In the genomic region with DNA sequence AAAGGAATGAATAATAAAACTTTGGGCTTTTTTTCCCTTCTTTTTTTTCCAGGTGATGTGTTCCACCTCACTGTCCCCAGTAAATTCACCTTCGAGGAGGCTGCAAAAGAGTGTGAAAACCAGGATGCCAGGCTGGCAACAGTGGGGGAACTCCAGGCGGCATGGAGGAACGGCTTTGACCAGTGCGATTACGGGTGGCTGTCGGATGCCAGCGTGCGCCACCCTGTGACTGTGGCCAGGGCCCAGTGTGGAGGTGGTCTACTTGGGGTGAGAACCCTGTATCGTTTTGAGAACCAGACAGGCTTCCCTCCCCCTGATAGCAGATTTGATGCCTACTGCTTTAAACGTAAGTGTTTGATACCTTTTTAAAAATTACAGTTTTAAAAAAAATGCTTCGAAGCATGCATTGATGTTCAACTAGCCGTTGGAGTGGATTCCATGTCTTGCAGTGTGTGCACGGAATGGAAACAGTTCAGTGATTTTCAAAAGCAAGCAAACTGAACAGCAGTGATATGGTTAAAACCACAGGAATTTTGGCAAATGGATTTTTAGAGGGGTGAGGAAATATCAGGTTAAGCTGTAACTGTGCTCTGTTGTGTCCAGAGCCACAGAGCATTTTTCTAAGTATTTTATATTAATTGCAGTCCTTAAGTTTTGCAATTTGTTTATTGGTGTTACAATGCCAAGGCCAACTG, we compare ENCODE assay signal across 25 cellular contexts. TPM values are rescaled to one million over a fixed set of nuclear protein-coding genes. Genes with fewer than 3 reads are reported as not detected.
DNase-seq lines count a peak whose midpoint lies in the region; ATAC-seq and TF ChIP-seq lines count a peak whose summit lies in the region.
"Had no signal": no experiment of that assay in that cellular context is flagged by ENCODE, and none has a peak within 500 bp of the region (broad histone marks: within the 10 kb centered on the region; RNA-seq: fewer than 3 reads in every experiment).

No MANE protein-coding gene starts in this region.

- BruUV-seq in mammary epithelial cell (replicated peaks; lab: Mats Ljungman, UMichigan) = no TSS peak

- H3F3A ChIP-seq in smooth muscle cell (ENCODE audit: low read depth) = peaks cover 70% of the 10 kb centered on the region

- H3K27ac ChIP-seq in breast epithelium (peak overlapping the region; percentile 20 to 21), mammary epithelial cell (ENCODE audit: insufficient read depth, low read depth, low read length) (no peak overlapping the region), smooth muscle cell (ENCODE audit: low read depth) (peak overlapping the region; percentile 72)
- H3K27ac ChIP-seq: dorsolateral prefrontal cortex, neural progenitor cell, prostate gland, upper lobe of left lung had no signal

- no peaks in the 10 kb centered on the region for H3K9me3 ChIP-seq in breast epithelium
- H3K9me3 ChIP-seq in mammary epithelial cell (replicated peaks; ENCODE audit: insufficient read depth, low read length) = no peaks in the 10 kb centered on the region
- no peaks in the 10 kb centered on the region for H3K9me3 ChIP-seq in smooth muscle cell (replicated peaks; ENCODE audit: low read depth)
- H3K9me3 ChIP-seq: BE2C, prostate gland, upper lobe of left lung had no signal

- no peak for TF ChIP-seq POLR2A in breast epithelium (IDR thresholded peaks at IDR 0.05)

- H3K4me1 ChIP-seq in breast epithelium (no peaks in the 10 kb centered on the region), mammary epithelial cell (ENCODE audit: insufficient read depth, low read length) (peaks cover 10% of the 10 kb centered on the region), smooth muscle cell (ENCODE audit: low read depth) (peaks cover 9% of the 10 kb centered on the region)
- H3K4me1 ChIP-seq: prostate gland had no signal

- intact Hi-C loops in breast epithelium (cut with DNase I; ENCODE audit: low total_unique reads) = no loop called here
- intact Hi-C loops in mammary epithelial cell (cut with micrococcal nuclease) = no loop called here
- intact Hi-C loops in activated CD4-positive, alpha-beta T cell treated with anti-CD3 and anti-CD28 coated beads for 36 hours (cut with DNase I, micrococcal nuclease) = no loop called here

- H3K27me3 Mint-ChIP-seq in activated CD4-positive, alpha-beta T cell treated with anti-CD3 and anti-CD28 coated beads for 36 hours = peaks cover 3% of the 10 kb centered on the region

- TF ChIP-seq CTCF in breast epithelium (IDR thresholded peaks at IDR 0.05) (no peak), mammary epithelial cell (conservative IDR thresholded peaks at IDR 0.05 in 1 of 2, IDR thresholded peaks at IDR 0.05 in 1 of 2; ENCODE audit: extremely low read depth in 1 of 2, insufficient read depth in 1 of 2, low read depth in 1 of 2, low read length in 2 of 2) (no peak), smooth muscle cell (IDR thresholded peaks at IDR 0.05; ENCODE audit: borderline replicate concordance, insufficient read depth, poor library complexity, severe bottlenecking) (no peak)

- H2AFZ ChIP-seq in mammary epithelial cell (ENCODE audit: low read depth, low read length) (no peak overlapping the region), smooth muscle cell (ENCODE audit: low read depth) (no peak overlapping the region)
- H2AFZ ChIP-seq: neural progenitor cell had no signal

- 95% methylated on average over 10 of the region's 13 CpGs for WGBS in mammary epithelial cell (ENCODE audit: low coverage, missing lambda C conversion rate)
- WGBS in smooth muscle cell (ENCODE audit: low lambda C conversion rate) = 93% methylated on average over 13 of the region's 13 CpGs

- no peak for DNase-seq in breast epithelium (ENCODE audit: low spot score in 2 of 2)
- DNase-seq in mammary epithelial cell = no peak
- peak; percentile 83 for DNase-seq in astrocyte of the hippocampus (ENCODE audit: low read depth, low spot score)
- DNase-seq in iris pigment epithelial cell (ENCODE audit: low read depth) = peak; percentile 65
- no peak for DNase-seq in smooth muscle cell (lab: John Stamatoyannopoulos, UW; ENCODE audit: unreplicated experiment)
- no peak for DNase-seq in stimulated activated CD4-positive, alpha-beta T cell treated with anti-CD3 and anti-CD28 coated beads, Interleukin-2, amount 100 ng/mL, for 48 hours
- DNase-seq in stimulated activated naive CD4-positive, alpha-beta T cell treated with Interleukin-2 at 50 U/mL for 16 hours (lab: John Stamatoyannopoulos, UW) = no peak
- DNase-seq in activated CD4-positive, alpha-beta T cell treated with anti-CD3 and anti-CD28 coated beads for 36 hours = no peak
- DNase-seq: 8988T; activated CD4-positive, alpha-beta T cell treated with anti-CD3 and anti-CD28 coated beads, Interleukin-2, amount 10 ng/mL, durations not matched to agents 24 days and 14 days; activated naive CD4-positive, alpha-beta T cell treated with Interleukin-2 at 50 U/mL for 16 hours; activated T-cell treated with anti-CD3 and anti-CD28 coated beads, Interleukin-2, amount 50 U/mL, for 72 hours; amniotic stem cell; BE2C; caudate nucleus; dorsolateral prefrontal cortex; foreskin fibroblast; GF-D8; Kasumi-1; NCI-H187; RPMI8226 had no signal

- H4K20me1 ChIP-seq in mammary epithelial cell (ENCODE audit: insufficient read depth, low read length) (no peaks in the 10 kb centered on the region), smooth muscle cell (ENCODE audit: low read depth) (peaks cover 100% of the 10 kb centered on the region)

- H3K9ac ChIP-seq in mammary epithelial cell (ENCODE audit: insufficient read depth, low read length) (no peak overlapping the region), smooth muscle cell (ENCODE audit: low read depth) (no peak overlapping the region)
- H3K9ac ChIP-seq: neural progenitor cell had no signal

- in situ Hi-C loops in mammary epithelial cell (cut with MboI; ENCODE audit: low sequenced_read_pairs in 2 of 2) = no loop called here

- H3K27ac Mint-ChIP-seq in activated CD4-positive, alpha-beta T cell treated with anti-CD3 and anti-CD28 coated beads for 36 hours = no peak overlapping the region
- H3K27ac Mint-ChIP-seq: activated CD4-positive, alpha-beta T cell treated with anti-CD3 and anti-CD28 coated beads, Interleukin-2, amount 10 ng/mL, durations not matched to agents 24 days and 14 days; activated T-cell treated with anti-CD3 and anti-CD28 coated beads, Interleukin-2, amount 50 U/mL, for 72 hours; neural progenitor cell had no signal

- no peaks in the 10 kb centered on the region for H3K4me1 Mint-ChIP-seq in activated CD4-positive, alpha-beta T cell treated with anti-CD3 and anti-CD28 coated beads for 36 hours

- H3K36me3 Mint-ChIP-seq in activated CD4-positive, alpha-beta T cell treated with anti-CD3 and anti-CD28 coated beads for 36 hours (ENCODE audit: low read depth) = no peaks in the 10 kb centered on the region

- CTCF ChIA-PET in mammary epithelial cell (lab: Charles Lee; ENCODE audit: low non-redundant PET) = no interaction called here
- CTCF ChIA-PET in activated CD4-positive, alpha-beta T cell treated with anti-CD3 and anti-CD28 coated beads for 36 hours (lab: Charles Lee) = no interaction called here

- H3K4me2 ChIP-seq in mammary epithelial cell (ENCODE audit: insufficient read depth, low read depth, low read length) (no peak overlapping the region), smooth muscle cell (no peak overlapping the region)
- H3K4me2 ChIP-seq: neural progenitor cell had no signal

- H3K9me3 Mint-ChIP-seq in activated CD4-positive, alpha-beta T cell treated with anti-CD3 and anti-CD28 coated beads for 36 hours (ENCODE audit: low read depth) = no peaks in the 10 kb centered on the region
- H3K9me3 Mint-ChIP-seq: activated CD4-positive, alpha-beta T cell treated with anti-CD3 and anti-CD28 coated beads, Interleukin-2, amount 10 ng/mL, durations not matched to agents 24 days and 14 days; activated T-cell treated with anti-CD3 and anti-CD28 coated beads, Interleukin-2, amount 50 U/mL, for 72 hours; neural progenitor cell had no signal

- dilution Hi-C loops in mammary epithelial cell (cut with HindIII; ENCODE audit: low sequenced_read_pairs) = no loop called here

- POLR2A ChIA-PET in activated CD4-positive, alpha-beta T cell treated with anti-CD3 and anti-CD28 coated beads for 36 hours (lab: Charles Lee) = no interaction called here

- H3K36me3 ChIP-seq in breast epithelium (no peaks in the 10 kb centered on the region), mammary epithelial cell (ENCODE audit: insufficient read depth, low read length) (no peaks in the 10 kb centered on the region), smooth muscle cell (ENCODE audit: low read depth) (peaks cover 29% of the 10 kb centered on the region)
- H3K36me3 ChIP-seq: BE2C, prostate gland, upper lobe of left lung had no signal

- H3K79me2 ChIP-seq in mammary epithelial cell (ENCODE audit: insufficient read depth, low read length) (no peaks in the 10 kb centered on the region), smooth muscle cell (ENCODE audit: low read depth) (peaks cover 39% of the 10 kb centered on the region)

- no peak overlapping the region for H3K4me3 Mint-ChIP-seq in activated CD4-positive, alpha-beta T cell treated with anti-CD3 and anti-CD28 coated beads for 36 hours
- H3K4me3 Mint-ChIP-seq: activated CD4-positive, alpha-beta T cell treated with anti-CD3 and anti-CD28 coated beads, Interleukin-2, amount 10 ng/mL, durations not matched to agents 24 days and 14 days; activated T-cell treated with anti-CD3 and anti-CD28 coated beads, Interleukin-2, amount 50 U/mL, for 72 hours; neural progenitor cell had no signal

- H3K27me3 ChIP-seq in breast epithelium (no peaks in the 10 kb centered on the region), mammary epithelial cell (ENCODE audit: insufficient read depth, low read length) (no peaks in the 10 kb centered on the region), smooth muscle cell (ENCODE audit: low read depth) (no peaks in the 10 kb centered on the region)
- H3K27me3 ChIP-seq: BE2C, neural progenitor cell, upper lobe of left lung had no signal

- H3K4me3 ChIP-seq in breast epithelium (no peak overlapping the region), mammary epithelial cell (replicated peaks in 1 of 3; ENCODE audit: insufficient read depth in 1 of 3, low read depth in 2 of 3, low read length in 3 of 3) (no peak overlapping the region), smooth muscle cell (no peak overlapping the region)
- H3K4me3 ChIP-seq: dorsolateral prefrontal cortex, neural progenitor cell, prostate gland, upper lobe of left lung had no signal

- ATAC-seq in activated CD4-positive, alpha-beta T cell treated with anti-CD3 and anti-CD28 coated beads for 36 hours = no peak
- ATAC-seq: activated T-cell treated with anti-CD3 and anti-CD28 coated beads, Interleukin-2, amount 50 U/mL, for 72 hours had no signal

RNA-seq across cellular contexts. Expression of a gene that starts 40.7 kb away (rescaled TPM):
- total RNA-seq in breast epithelium = 100 to 1,000 TPM in 2 of 3 donors, 10 to 100 TPM in 1; 31.6 to 245 (median 138) TPM
- total RNA-seq in mammary epithelial cell = 100 to 1,000 TPM in 1 of 2 donors, 10 to 100 TPM in 1; 82.9 to 234 TPM
- 28.7 TPM for polyA plus RNA-seq in mammary epithelial cell
- polyA minus RNA-seq in mammary epithelial cell = 73.9 TPM
- 2,724 and 3,065 TPM in 2 replicates for total RNA-seq in smooth muscle cell
- 551 and 702 TPM in 2 replicates for polyA plus RNA-seq in smooth muscle cell
- not detected for total RNA-seq in activated CD4-positive, alpha-beta T cell treated with anti-CD3 and anti-CD28 coated beads for 36 hours
- total RNA-seq: activated CD4-positive, alpha-beta T cell treated with anti-CD3 and anti-CD28 coated beads, Interleukin-2, amount 10 ng/mL, durations not matched to agents 24 days and 14 days; T-helper 2 cell treated with Interferon-gamma antibody and Interleukin-4, amounts not matched to agents 100 ng/mL and 5 ng/mL, for 36 hours had no signal

Comparison
In these comparisons a context has a peak if more than half of its experiments do, and no peak if none do; other contexts are left out.
1. DNase-seq: peak in astrocyte of the hippocampus (single experiment) and iris pigment epithelial cell (single experiment); none in breast epithelium (0 of 2), mammary epithelial cell (single experiment), smooth muscle cell (single experiment), stimulated activated CD4-positive, alpha-beta T cell treated with anti-CD3 and anti-CD28 coated beads, Interleukin-2, amount 100 ng/mL, for 48 hours (0 of 2), stimulated activated naive CD4-positive, alpha-beta T cell treated with Interleukin-2 at 50 U/mL for 16 hours (single experiment) and activated CD4-positive, alpha-beta T cell treated with anti-CD3 and anti-CD28 coated beads for 36 hours (single experiment).
2. RNA of a gene that starts 40.7 kb away (total RNA-seq): 2,724 to 3,065 TPM in smooth muscle cell, 82.9 to 234 TPM in mammary epithelial cell and 31.6 to 245 TPM in breast epithelium; not detected in activated CD4-positive, alpha-beta T cell treated with anti-CD3 and anti-CD28 coated beads for 36 hours; every median in the first group is over 10 times any median in the second.